ENCODE assay signal across 25 cellular contexts in genomic region chr10:3415878-3416605, GRCh38.
"Had no signal": no experiment of that assay in that cellular context is flagged by ENCODE, and none has a peak within 500 bp of the region (broad histone marks: within the 10 kb centered on the region; RNA-seq: fewer than 3 reads in every experiment).

No MANE protein-coding gene starts in this region.

- H3K4me3 ChIP-seq: pancreas, prostate gland, right lobe of liver, skin epidermis, smooth muscle cell, stomach, thoracic aorta, thyroid gland, tibial nerve, upper lobe of right lung, uterus had no signal

- H3K9me3 ChIP-seq: pancreas, prostate gland, right lobe of liver, stomach, thoracic aorta, thyroid gland, tibial nerve, upper lobe of right lung, uterus had no signal

- H3K36me3 ChIP-seq: pancreas, prostate gland, right lobe of liver, stomach, thoracic aorta, thyroid gland, tibial nerve, upper lobe of right lung, uterus had no signal

- H3K4me2 ChIP-seq: smooth muscle cell had no signal

- H3K27me3 ChIP-seq: pancreas, right lobe of liver, thyroid gland, tibial nerve, upper lobe of right lung, uterus had no signal

- H3K4me1 ChIP-seq: pancreas, prostate gland, right lobe of liver, stomach, thyroid gland, tibial nerve, upper lobe of right lung, uterus had no signal

- H3K27ac ChIP-seq: pancreas, prostate gland, right lobe of liver, skin epidermis, stomach, thoracic aorta, thyroid gland, tibial nerve, upper lobe of right lung, uterus had no signal

- DNase-seq: naive B cell; naive thymus-derived CD8-positive, alpha-beta T cell; nephron progenitor cell; occipital lobe; pancreas; retina; right cardiac atrium; right lobe of liver; stimulated activated CD4-positive, alpha-beta T cell treated with anti-CD3 and anti-CD28 coated beads, Interleukin-15, amount 100 ng/mL, for 24 hours; stimulated activated CD4-positive, alpha-beta T cell treated with anti-CD3 and anti-CD28 coated beads, Interleukin-2, amount 100 ng/mL, for 48 hours; stimulated activated CD4-positive, alpha-beta T cell treated with anti-CD3 and anti-CD28 coated beads, Interleukin-4, amount 100 ng/mL, for 24 hours; stimulated activated naive B cell treated with anti-CD40 and anti-IgM and Interleukin-4, amounts not matched to agents 10 μg/mL and 1 μg/mL and 100 μg/mL, for 72 hours; stimulated activated naive CD4-positive, alpha-beta T cell treated with Interleukin-2 at 50 U/mL for 16 hours; stomach; thyroid gland; trophoblast cell; upper lobe of right lung; uterus had no signal

- ATAC-seq: naive thymus-derived CD8-positive, alpha-beta T cell; natural killer cell treated with Interleukin-12 subunit alpha and Interleukin-12 subunit beta and Interleukin-15 and Interleukin-18, amount 100 ng/mL, for 72 hours; pancreas; right cardiac atrium; stimulated activated effector memory CD8-positive, alpha-beta T cell treated with anti-CD3 and anti-CD28 coated beads, Interleukin-12 subunit alpha, Interleukin-12 subunit beta, amount 100 ng/mL, for 72 hours; stimulated activated naive B cell treated with anti-CD40 and anti-IgM and Interleukin-4, amounts not matched to agents 10 μg/mL and 1 μg/mL and 100 μg/mL, for 72 hours; upper lobe of right lung had no signal
